Comparison of ENCODE assay signal across 15 cellular contexts in the genomic region with DNA sequence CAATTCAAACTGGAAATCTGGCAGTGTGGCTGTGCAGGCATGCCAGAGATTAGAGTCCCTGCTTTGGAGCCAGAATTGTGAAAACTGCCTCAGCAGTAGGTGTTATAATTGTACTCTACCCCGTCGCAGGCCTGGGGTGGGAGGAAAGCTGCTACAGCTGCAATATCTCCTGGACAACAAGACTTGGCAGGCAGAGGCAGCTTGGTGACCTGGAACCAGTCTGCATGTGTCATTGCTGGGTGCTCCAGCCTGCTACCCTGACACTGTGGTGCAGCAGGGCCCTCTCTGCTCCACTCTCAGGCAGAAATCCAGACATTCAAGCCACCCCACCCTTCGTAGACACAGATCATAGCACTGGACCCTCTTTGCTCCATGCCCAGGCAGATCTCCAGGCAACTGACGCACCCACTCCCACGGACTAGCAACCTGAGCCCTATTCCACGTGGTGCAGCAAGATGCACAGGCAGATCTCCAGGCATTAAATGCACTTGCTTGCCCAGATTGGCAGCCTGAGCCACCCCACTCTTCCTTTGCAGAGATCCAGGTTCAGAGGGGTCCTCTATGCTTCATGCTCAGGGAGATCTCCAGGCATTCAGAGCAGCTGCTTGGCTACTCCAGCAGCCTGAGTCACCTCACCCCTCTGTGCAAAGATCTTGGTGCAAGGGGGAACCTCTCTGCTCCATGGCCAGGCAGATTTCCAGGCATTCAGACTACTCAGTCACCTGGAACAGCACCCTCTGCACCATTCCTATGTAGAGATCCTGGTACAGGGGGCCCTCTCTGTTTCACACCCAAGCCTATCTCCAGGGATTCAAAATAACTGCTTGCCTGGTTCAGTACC.
DNase-seq lines count a peak whose midpoint lies in the region; ATAC-seq and TF ChIP-seq lines count a peak whose summit lies in the region.
"Had no signal": no experiment of that assay in that cellular context is flagged by ENCODE, and none has a peak within 500 bp of the region (broad histone marks: within the 10 kb centered on the region; RNA-seq: fewer than 3 reads in every experiment).

No MANE protein-coding gene starts in this region.

- TF ChIP-seq CTCF in left ventricle myocardium inferior (IDR thresholded peaks at IDR 0.05; ENCODE audit: borderline replicate concordance), result no peak

- H3K4me3 ChIP-seq in left ventricle myocardium inferior, result peak overlapping the region; percentile 41
- H3K4me3 ChIP-seq in effector memory CD4-positive, alpha-beta T cell (ENCODE audit: insufficient read depth, low read depth, low read length, poor library complexity, severe bottlenecking), result no peak overlapping the region
- H3K4me3 ChIP-seq: coronary artery, SK-N-MC had no signal

- intact Hi-C loops in left ventricle myocardium inferior (cut with micrococcal nuclease) (no loop called here), sciatic nerve (cut with DNase I) (no loop called here)

- H3K36me3 ChIP-seq in left ventricle myocardium inferior, result peaks cover 4% of the 10 kb centered on the region
- peaks cover 9% of the 10 kb centered on the region for H3K36me3 ChIP-seq in effector memory CD4-positive, alpha-beta T cell (ENCODE audit: control insufficient read depth, insufficient read depth, low read length)

- no peak for TF ChIP-seq RAD21 in Ishikawa (IDR thresholded peaks at IDR 0.05; ENCODE audit: low read depth)

- peaks cover 14% of the 10 kb centered on the region for H3K9me3 ChIP-seq in left ventricle myocardium inferior (replicated peaks)
- no peaks in the 10 kb centered on the region for H3K9me3 ChIP-seq in effector memory CD4-positive, alpha-beta T cell (ENCODE audit: control insufficient read depth, low read length)

- DNase-seq in caudate nucleus (lab: John Stamatoyannopoulos, UW) (peak in 19 of 61 donors; percentile 1 to 39 (median 14)), left ventricle myocardium inferior (peak; percentile 63), sciatic nerve (ENCODE audit: low spot score) (no peak)
- DNase-seq in activated CD4-positive, CD25-positive, alpha-beta regulatory T cell (lab: John Stamatoyannopoulos, UW), result no peak
- DNase-seq in effector memory CD4-positive, alpha-beta T cell, result no peak
- DNase-seq: activated CD8-positive, alpha-beta memory T cell treated with anti-CD3 and anti-CD28 coated beads, Interleukin-2, amount 50 U/mL, for 48 hours; activated naive CD8-positive, alpha-beta T cell treated with anti-CD3 and anti-CD28 coated beads, Interleukin-2, amount 10 ng/mL, durations not matched to agents 7 days and 5 days; CD8-positive, alpha-beta memory T cell; naive B cell; NCI-H2029; NK-92 treated with Interleukin-12 subunit alpha and Interleukin-12 subunit beta, amount 100 ng/mL, for 24 hours had no signal

- no peak; the same call in 1 of the 2 replicates for TF ChIP-seq EP300 in Ishikawa (IDR thresholded peaks at IDR 0.05; ENCODE audit: borderline replicate concordance)

- no peaks in the 10 kb centered on the region for H3K27me3 ChIP-seq in left ventricle myocardium inferior (ENCODE audit: low read depth)
- H3K27me3 ChIP-seq in effector memory CD4-positive, alpha-beta T cell (replicated peaks; ENCODE audit: control insufficient read depth, insufficient read depth, low read length, poor library complexity, severe bottlenecking), result no peaks in the 10 kb centered on the region

- ATAC-seq in sciatic nerve, result peak; percentile 38
- no peak for ATAC-seq in HG03097 (IDR thresholded peaks at IDR 0.05; ENCODE audit: low FRiP score, unreplicated experiment)

- peak overlapping the region; percentile 9 for H3K27ac ChIP-seq in caudate nucleus (ENCODE audit: low read depth, low read length)
- H3K27ac ChIP-seq in left ventricle myocardium inferior (replicated peaks), result peak overlapping the region; percentile 81
- H3K27ac ChIP-seq in effector memory CD4-positive, alpha-beta T cell (ENCODE audit: insufficient read depth, low read length, poor library complexity, severe bottlenecking), result no peak overlapping the region
- H3K27ac ChIP-seq: coronary artery, SK-N-MC had no signal

- peaks cover 9% of the 10 kb centered on the region for H3K4me1 ChIP-seq in left ventricle myocardium inferior
- no peaks in the 10 kb centered on the region for H3K4me1 ChIP-seq in effector memory CD4-positive, alpha-beta T cell (ENCODE audit: control insufficient read depth, insufficient read depth, low read length, poor library complexity, severe bottlenecking)

TF ChIP-seq in Ishikawa, 13 proteins besides CTCF, POLR2A, EP300 and RAD21:
- TF ChIP-seq NFIC (IDR thresholded peaks at IDR 0.05) (peak; percentile 38), ZBTB7A (IDR thresholded peaks at IDR 0.05; ENCODE audit: low read depth) (0 out of 2 replicates have a peak, but pooled peaks have one; percentile 41), TEAD4 (IDR thresholded peaks at IDR 0.05) (peak; percentile 30; the same call in 1 of the 2 replicates), CREB1 (IDR thresholded peaks at IDR 0.05; ENCODE audit: low read depth) (no peak), EGR1 (IDR thresholded peaks at IDR 0.05) (no peak), TCF12 (IDR thresholded peaks at IDR 0.05; ENCODE audit: low read depth) (no peak), CEBPB (IDR thresholded peaks at IDR 0.05) (peak; percentile 8; the same call in 1 of the 2 replicates)
- TF ChIP-seq, protein P1, sequence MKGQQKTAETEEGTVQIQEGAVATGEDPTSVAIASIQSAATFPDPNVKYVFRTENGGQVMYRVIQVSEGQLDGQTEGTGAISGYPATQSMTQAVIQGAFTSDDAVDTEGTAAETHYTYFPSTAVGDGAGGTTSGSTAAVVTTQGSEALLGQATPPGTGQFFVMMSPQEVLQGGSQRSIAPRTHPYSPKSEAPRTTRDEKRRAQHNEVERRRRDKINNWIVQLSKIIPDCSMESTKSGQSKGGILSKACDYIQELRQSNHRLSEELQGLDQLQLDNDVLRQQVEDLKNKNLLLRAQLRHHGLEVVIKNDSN (IDR thresholded peaks at IDR 0.05), result no peak
- TF ChIP-seq, protein P2, sequence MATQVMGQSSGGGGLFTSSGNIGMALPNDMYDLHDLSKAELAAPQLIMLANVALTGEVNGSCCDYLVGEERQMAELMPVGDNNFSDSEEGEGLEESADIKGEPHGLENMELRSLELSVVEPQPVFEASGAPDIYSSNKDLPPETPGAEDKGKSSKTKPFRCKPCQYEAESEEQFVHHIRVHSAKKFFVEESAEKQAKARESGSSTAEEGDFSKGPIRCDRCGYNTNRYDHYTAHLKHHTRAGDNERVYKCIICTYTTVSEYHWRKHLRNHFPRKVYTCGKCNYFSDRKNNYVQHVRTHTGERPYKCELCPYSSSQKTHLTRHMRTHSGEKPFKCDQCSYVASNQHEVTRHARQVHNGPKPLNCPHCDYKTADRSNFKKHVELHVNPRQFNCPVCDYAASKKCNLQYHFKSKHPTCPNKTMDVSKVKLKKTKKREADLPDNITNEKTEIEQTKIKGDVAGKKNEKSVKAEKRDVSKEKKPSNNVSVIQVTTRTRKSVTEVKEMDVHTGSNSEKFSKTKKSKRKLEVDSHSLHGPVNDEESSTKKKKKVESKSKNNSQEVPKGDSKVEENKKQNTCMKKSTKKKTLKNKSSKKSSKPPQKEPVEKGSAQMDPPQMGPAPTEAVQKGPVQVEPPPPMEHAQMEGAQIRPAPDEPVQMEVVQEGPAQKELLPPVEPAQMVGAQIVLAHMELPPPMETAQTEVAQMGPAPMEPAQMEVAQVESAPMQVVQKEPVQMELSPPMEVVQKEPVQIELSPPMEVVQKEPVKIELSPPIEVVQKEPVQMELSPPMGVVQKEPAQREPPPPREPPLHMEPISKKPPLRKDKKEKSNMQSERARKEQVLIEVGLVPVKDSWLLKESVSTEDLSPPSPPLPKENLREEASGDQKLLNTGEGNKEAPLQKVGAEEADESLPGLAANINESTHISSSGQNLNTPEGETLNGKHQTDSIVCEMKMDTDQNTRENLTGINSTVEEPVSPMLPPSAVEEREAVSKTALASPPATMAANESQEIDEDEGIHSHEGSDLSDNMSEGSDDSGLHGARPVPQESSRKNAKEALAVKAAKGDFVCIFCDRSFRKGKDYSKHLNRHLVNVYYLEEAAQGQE (IDR thresholded peaks at IDR 0.05; ENCODE audit: low read depth), result no peak
